8 cellular contexts compared by ENCODE assay signal in the genomic region with DNA sequence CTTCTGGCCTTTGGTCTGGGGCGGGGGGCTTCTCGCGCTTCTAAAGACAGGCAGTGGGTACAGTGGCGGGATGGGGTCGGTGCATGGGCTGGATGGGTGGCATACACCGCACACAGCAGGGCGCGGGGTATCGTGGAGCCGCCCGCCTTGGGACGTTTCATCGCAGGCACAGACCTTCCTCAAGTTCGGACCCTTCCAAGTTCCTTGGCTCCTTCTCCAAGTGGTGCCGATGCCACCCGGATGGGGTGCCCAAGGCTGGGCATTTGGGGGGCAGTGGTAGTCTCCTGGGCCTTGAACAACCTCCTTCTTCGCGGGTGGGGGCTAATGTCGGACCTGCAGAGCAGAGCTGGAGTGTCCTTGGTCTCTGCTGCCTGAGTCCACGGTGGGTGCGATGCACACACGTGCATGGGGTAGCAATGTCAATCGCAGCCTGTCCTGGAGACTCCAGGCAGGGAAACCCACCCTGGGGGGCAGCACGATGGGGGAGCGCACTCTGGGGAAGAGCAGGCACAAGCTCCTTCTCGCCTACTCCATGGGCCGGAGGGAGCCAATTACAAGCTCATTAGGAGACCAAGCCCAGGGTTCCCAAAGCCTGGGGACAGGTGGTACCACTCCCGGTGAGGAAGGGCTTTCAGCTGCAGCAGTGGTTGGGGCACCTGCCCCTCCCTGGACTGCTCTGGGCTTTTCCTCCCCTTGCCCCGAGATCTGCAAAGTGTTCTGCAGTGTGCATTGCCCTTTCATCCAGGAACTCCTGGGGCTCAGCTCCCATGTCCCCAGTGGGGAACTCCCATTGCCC. TPM values are rescaled to one million over a fixed set of nuclear protein-coding genes. Genes with fewer than 3 reads are reported as not detected.
DNase-seq lines count a peak whose midpoint lies in the region; ATAC-seq and TF ChIP-seq lines count a peak whose summit lies in the region.

No MANE protein-coding gene starts in this region.

- no peak for TF ChIP-seq POLR2A in HCT116 (IDR thresholded peaks at IDR 0.05; ENCODE audit: borderline replicate concordance, extremely low read depth, insufficient read depth, insufficient read length)

- H3K27ac ChIP-seq in HCT116 (ENCODE audit: low read depth, low read length) (peak overlapping the region; percentile 51; the same call in 1 of the 2 replicates), SK-N-MC (0 out of 2 replicates have a peak overlapping the region, but pooled peaks have one; percentile 42), heart right ventricle (peak overlapping the region; percentile 58 to 94 (median 85)), skeletal muscle tissue (ENCODE audit: low read depth, low read length) (peak overlapping the region; percentile 96)

- H3K36me3 ChIP-seq in HCT116 (ENCODE audit: control insufficient read depth in 1 of 2, insufficient read depth in 2 of 2, low read length in 2 of 2) (0 out of 4 replicates have a peak, but pooled peaks cover 0 to 4% of the 10 kb centered on the region in 2 experiments), SK-N-MC (ENCODE audit: insufficient read depth, low read length) (no peaks in the 10 kb centered on the region), heart right ventricle (no peaks in the 10 kb centered on the region), skeletal muscle tissue (ENCODE audit: control insufficient read depth in 3 of 3, insufficient read depth in 3 of 3, low read length in 3 of 3) (peaks cover 0 to 5% (median 0%) of the 10 kb centered on the region in 3 donors)

- CTCF ChIA-PET in HCT116 (lab: Charles Lee), result interaction anchor here (1.9 kb wide), 1 partner anchor 85 kb away, joined by 11 read pairs; no protein-coding TSS in a partner anchor

- DNase-seq in HCT116 (ENCODE audit: low read depth, low spot score) (no peak), SK-N-MC (ENCODE audit: low read depth, low spot score) (no peak), heart right ventricle (no peak), NCI-H226 (no peak), dermis blood vessel endothelial cell (no peak), MV-4-11 (lab: John Stamatoyannopoulos, UW) (no peak), medulla oblongata (ENCODE audit: extremely low spot score) (no peak)

- 60 to 62% methylated on average over 29 of the region's 29 CpGs for WGBS in heart right ventricle, 2 donors

- no peak for TF ChIP-seq RAD21 in HCT116 (IDR thresholded peaks at IDR 0.05; ENCODE audit: low read depth)

- H4K20me1 ChIP-seq in HCT116 (ENCODE audit: insufficient read depth), result no peaks in the 10 kb centered on the region

- H3K4me1 ChIP-seq in HCT116 (ENCODE audit: control insufficient read depth in 1 of 2, insufficient read depth in 2 of 2, low read length in 2 of 2), result peaks cover 39 to 66% of the 10 kb centered on the region in 2 experiments
- peaks cover 61 to 91% (median 84%) of the 10 kb centered on the region in 9 donors for H3K4me1 ChIP-seq in heart right ventricle
- H3K4me1 ChIP-seq in skeletal muscle tissue (ENCODE audit: control insufficient read depth in 3 of 3, insufficient read depth in 3 of 3, low read length in 3 of 3), result peaks cover 80 to 89% (median 88%) of the 10 kb centered on the region in 3 donors

- no peaks in the 10 kb centered on the region for H3K9me3 ChIP-seq in HCT116 (ENCODE audit: control insufficient read depth in 1 of 2, insufficient read depth in 1 of 2, low read depth in 1 of 2, low read length in 2 of 2)
- no peaks in the 10 kb centered on the region for H3K9me3 ChIP-seq in SK-N-MC (ENCODE audit: low read depth, low read length)
- H3K9me3 ChIP-seq in heart right ventricle, result no peaks in the 10 kb centered on the region
- H3K9me3 ChIP-seq in skeletal muscle tissue (ENCODE audit: control insufficient read depth in 3 of 3, low read length in 3 of 3), result no peaks in the 10 kb centered on the region

- H3K9ac ChIP-seq in HCT116 (ENCODE audit: low read length), result peak overlapping the region; percentile 56
- H3K9ac ChIP-seq in SK-N-MC (ENCODE audit: insufficient read length), result peak overlapping the region; percentile 49
- peak overlapping the region; percentile 61 to 81 (median 69) for H3K9ac ChIP-seq in skeletal muscle tissue (ENCODE audit: low read depth in 1 of 3, low read length in 3 of 3)

- RAD21 ChIA-PET in HCT116 (lab: Charles Lee; ENCODE audit: low non-redundant PET in 1 of 2, low total read pairs in 2 of 2, uncharacterized antibody in 2 of 2, unreplicated experiment in 2 of 2), result interaction anchor here (1.3 to 2.1 kb wide), 2 partner anchors 60 to 84 kb away, joined by 4 to 6 read pairs; no protein-coding TSS in a partner anchor

- no peaks in the 10 kb centered on the region for H3K9me2 ChIP-seq in HCT116 (ENCODE audit: insufficient read depth)

- ATAC-seq in HCT116 (peak; percentile 49), heart right ventricle (peak in 1 of 8 donors; percentile 0)

- intact Hi-C loops in HCT116 (cut with micrococcal nuclease) (no loop called here), heart right ventricle (cut with DNase I) (loop anchor here in 4 of 10 donors (5.0 to 10.0 kb wide), 3 partner anchors 51 to 81 kb away; no protein-coding TSS in a partner anchor)

- TF ChIP-seq CTCF in HCT116 (IDR thresholded peaks at IDR 0.05 in 2 of 3, conservative IDR thresholded peaks at IDR 0.05 in 1 of 3; ENCODE audit: borderline replicate concordance in 1 of 3, insufficient read depth in 1 of 3, low read depth in 2 of 3, low read length in 2 of 3) (no peak; a peak in 1 of 6 replicates), heart right ventricle (IDR thresholded peaks at IDR 0.05) (no peak)

- H3K79me2 ChIP-seq in HCT116 (ENCODE audit: insufficient read depth, low read length), result peaks cover 38% of the 10 kb centered on the region

- H3K4me3 ChIP-seq in HCT116 (replicated peaks in 1 of 2; ENCODE audit: low read depth in 1 of 2, low read length in 2 of 2) (peak overlapping the region; percentile 9 to 45; a peak in 1 of 4 replicates), SK-N-MC (peak overlapping the region; percentile 59), heart right ventricle (peak overlapping the region; percentile 1 to 92 (median 44)), skeletal muscle tissue (ENCODE audit: low read length in 3 of 3) (peak overlapping the region; percentile 46 to 67 (median 61))

- no TSS peak for BruUV-seq in HCT116 (replicated peaks; lab: Mats Ljungman, UMichigan)

- H3K4me2 ChIP-seq in HCT116 (ENCODE audit: low read length), result peak overlapping the region; percentile 72

- POLR2A ChIA-PET in HCT116 (lab: Charles Lee), result interaction anchor here (1.3 kb wide), 1 partner anchor 60 kb away, joined by 4 read pairs; no protein-coding TSS in a partner anchor

- H2AFZ ChIP-seq in HCT116 (ENCODE audit: low read depth, low read length, poor library complexity, severe bottlenecking), result no peak overlapping the region

- H3K27me3 ChIP-seq in HCT116 (ENCODE audit: insufficient read depth, low read length), result no peaks in the 10 kb centered on the region
- peaks cover 0 to 9% (median 0%) of the 10 kb centered on the region in 7 donors for H3K27me3 ChIP-seq in heart right ventricle
- H3K27me3 ChIP-seq in skeletal muscle tissue (ENCODE audit: control insufficient read depth in 3 of 3, insufficient read depth in 3 of 3, low read length in 3 of 3), result no peaks in the 10 kb centered on the region

TF ChIP-seq in HCT116, 20 proteins besides CTCF, POLR2A, EP300 and RAD21 (continues in another document):
- TF ChIP-seq, protein P1, sequence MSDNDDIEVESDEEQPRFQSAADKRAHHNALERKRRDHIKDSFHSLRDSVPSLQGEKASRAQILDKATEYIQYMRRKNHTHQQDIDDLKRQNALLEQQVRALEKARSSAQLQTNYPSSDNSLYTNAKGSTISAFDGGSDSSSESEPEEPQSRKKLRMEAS (IDR thresholded peaks at IDR 0.05), result no peak
- TF ChIP-seq JUND (IDR thresholded peaks at IDR 0.05) (no peak), SP1 (IDR thresholded peaks at IDR 0.05; ENCODE audit: low read depth) (no peak), ZFX (IDR thresholded peaks at IDR 0.05) (no peak), SRF (IDR thresholded peaks at IDR 0.05; ENCODE audit: low read depth) (no peak), ZNF274 (IDR thresholded peaks at IDR 0.05; ENCODE audit: low read depth, low read length) (no peak), EZH2phosphoT487 (IDR thresholded peaks at IDR 0.05; ENCODE audit: borderline replicate concordance) (no peak), SIN3A (IDR thresholded peaks at IDR 0.05; ENCODE audit: low read depth) (no peak)
- TF ChIP-seq, protein P2, sequence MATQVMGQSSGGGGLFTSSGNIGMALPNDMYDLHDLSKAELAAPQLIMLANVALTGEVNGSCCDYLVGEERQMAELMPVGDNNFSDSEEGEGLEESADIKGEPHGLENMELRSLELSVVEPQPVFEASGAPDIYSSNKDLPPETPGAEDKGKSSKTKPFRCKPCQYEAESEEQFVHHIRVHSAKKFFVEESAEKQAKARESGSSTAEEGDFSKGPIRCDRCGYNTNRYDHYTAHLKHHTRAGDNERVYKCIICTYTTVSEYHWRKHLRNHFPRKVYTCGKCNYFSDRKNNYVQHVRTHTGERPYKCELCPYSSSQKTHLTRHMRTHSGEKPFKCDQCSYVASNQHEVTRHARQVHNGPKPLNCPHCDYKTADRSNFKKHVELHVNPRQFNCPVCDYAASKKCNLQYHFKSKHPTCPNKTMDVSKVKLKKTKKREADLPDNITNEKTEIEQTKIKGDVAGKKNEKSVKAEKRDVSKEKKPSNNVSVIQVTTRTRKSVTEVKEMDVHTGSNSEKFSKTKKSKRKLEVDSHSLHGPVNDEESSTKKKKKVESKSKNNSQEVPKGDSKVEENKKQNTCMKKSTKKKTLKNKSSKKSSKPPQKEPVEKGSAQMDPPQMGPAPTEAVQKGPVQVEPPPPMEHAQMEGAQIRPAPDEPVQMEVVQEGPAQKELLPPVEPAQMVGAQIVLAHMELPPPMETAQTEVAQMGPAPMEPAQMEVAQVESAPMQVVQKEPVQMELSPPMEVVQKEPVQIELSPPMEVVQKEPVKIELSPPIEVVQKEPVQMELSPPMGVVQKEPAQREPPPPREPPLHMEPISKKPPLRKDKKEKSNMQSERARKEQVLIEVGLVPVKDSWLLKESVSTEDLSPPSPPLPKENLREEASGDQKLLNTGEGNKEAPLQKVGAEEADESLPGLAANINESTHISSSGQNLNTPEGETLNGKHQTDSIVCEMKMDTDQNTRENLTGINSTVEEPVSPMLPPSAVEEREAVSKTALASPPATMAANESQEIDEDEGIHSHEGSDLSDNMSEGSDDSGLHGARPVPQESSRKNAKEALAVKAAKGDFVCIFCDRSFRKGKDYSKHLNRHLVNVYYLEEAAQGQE (IDR thresholded peaks at IDR 0.05; ENCODE audit: low read depth), result no peak

RNA-seq across cellular contexts. Expression of a gene that starts 0.7 kb away (rescaled TPM):
- total RNA-seq in HCT116 (2021; ENCODE audit: unreplicated experiment), result 41.8 TPM
- polyA plus RNA-seq in HCT116 (2012), result 48.7 and 53.1 TPM in 2 replicates
- total RNA-seq in heart right ventricle, result 100 to 1,000 TPM in 2 of 10 donors, 10 to 100 TPM in 8; 39.8 to 121 (median 62.1) TPM
- polyA plus RNA-seq in heart right ventricle, result 10 to 100 TPM; 39.0 to 39.7 TPM
- total RNA-seq in skeletal muscle tissue, result 18.8 TPM
- total RNA-seq in dermis blood vessel endothelial cell, result 19.9 and 20.6 TPM in 2 replicates

RNA-seq across cellular contexts. Expression of a gene that starts 40.2 kb away (rescaled TPM):
- total RNA-seq in HCT116 (2021; ENCODE audit: unreplicated experiment), result not detected
- polyA plus RNA-seq in HCT116 (2012), result 0.15 TPM in 1 of 2 replicates, not detected in the other
- 1 to 10 TPM in 8 of 10 donors, under 1 TPM in 2; 0.37 to 4.4 (median 2.1) TPM for total RNA-seq in heart right ventricle
- polyA plus RNA-seq in heart right ventricle, result 1 to 10 TPM in 1 of 2 donors, under 1 TPM in 1; 0.72 to 2.7 TPM
- 6.8 TPM for total RNA-seq in skeletal muscle tissue
- 1.9 and 7.3 TPM in 2 replicates for total RNA-seq in dermis blood vessel endothelial cell

Comparison
In these comparisons a context has a peak if more than half of its experiments do, and no peak if none do; other contexts are left out.
1. H3K27ac ChIP-seq: peak in every context shown above with its lines; median percentile 96 in skeletal muscle tissue; 85 in heart right ventricle; 51 in HCT116; 42 in SK-N-MC.